7 cellular contexts compared by ENCODE assay signal in the genomic region with DNA sequence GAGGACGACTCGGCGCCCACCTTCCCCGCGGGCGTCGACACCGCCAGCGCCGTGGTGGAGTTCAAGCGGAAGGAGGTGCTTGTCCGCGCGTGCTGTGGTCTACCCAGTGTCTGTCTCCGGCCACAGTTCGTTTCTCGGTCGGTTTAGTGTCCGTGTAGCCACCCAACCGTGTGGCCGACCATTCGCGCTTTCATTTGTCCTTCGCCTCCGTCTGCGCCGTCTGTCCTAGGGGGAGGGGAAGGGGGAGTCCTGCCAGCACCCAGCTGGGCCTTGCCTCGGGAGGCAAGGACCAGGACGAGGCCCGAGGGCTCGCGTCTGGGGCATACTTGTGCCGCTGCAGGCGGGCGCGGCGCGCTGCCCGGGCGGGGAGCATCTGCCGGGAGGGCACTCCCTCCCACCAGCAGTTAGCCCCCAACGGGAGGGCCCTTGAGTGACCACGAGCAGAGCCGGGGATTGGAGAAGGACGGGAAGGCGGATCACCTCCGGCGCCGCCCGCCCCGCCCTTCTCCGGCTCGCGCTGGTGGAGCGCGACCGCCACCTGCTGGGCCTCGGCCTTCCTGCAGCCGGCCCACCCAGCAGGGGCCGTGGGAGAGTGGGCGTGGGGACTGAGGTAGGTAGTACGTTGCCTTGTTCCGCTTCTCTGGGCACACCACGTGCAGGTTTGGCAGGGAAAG. TPM values are rescaled to one million over a fixed set of nuclear protein-coding genes. Genes with fewer than 3 reads are reported as not detected.
A peak's percentile ranks its signal among the peaks of the same experiment; 100 is the strongest.
DNase-seq lines count a peak whose midpoint lies in the region; ATAC-seq and TF ChIP-seq lines count a peak whose summit lies in the region.

No MANE protein-coding gene starts in this region.

- H3K36me3 ChIP-seq in skeletal muscle tissue (ENCODE audit: control insufficient read depth in 3 of 3, insufficient read depth in 3 of 3, low read length in 3 of 3) = no peaks in the 10 kb centered on the region

- H3K27ac ChIP-seq in VCaP = peak overlapping the region; percentile 44; the same call in 1 of the 2 replicates
- H3K27ac ChIP-seq in skeletal muscle tissue (ENCODE audit: low read depth, low read length) = no peak overlapping the region

- TF ChIP-seq CTCF in VCaP (conservative IDR thresholded peaks at IDR 0.05) = peak; percentile 99

- ATAC-seq in GM18498 (IDR thresholded peaks at IDR 0.05; ENCODE audit: unreplicated experiment) (peak; percentile 86), HG02678 (IDR thresholded peaks at IDR 0.05; ENCODE audit: unreplicated experiment) (peak; percentile 80)

- H3K9ac ChIP-seq in skeletal muscle tissue (ENCODE audit: low read depth in 1 of 3, low read length in 3 of 3) = peak overlapping the region in 2 of 3 donors; percentile 20 to 77

- in situ Hi-C loops in T47D (cut with HindIII; ENCODE audit: low pct_unique_long_range_greater_than_20kb, low sequenced_read_pairs) = no loop called here

- H3K4me3 ChIP-seq in skeletal muscle tissue (ENCODE audit: low read length in 3 of 3) = peak overlapping the region; percentile 56 to 81 (median 73)

- peaks cover 0 to 11% (median 7%) of the 10 kb centered on the region in 3 donors for H3K27me3 ChIP-seq in skeletal muscle tissue (ENCODE audit: control insufficient read depth in 3 of 3, insufficient read depth in 3 of 3, low read length in 3 of 3)

- peaks cover 8 to 15% (median 9%) of the 10 kb centered on the region in 3 donors for H3K4me1 ChIP-seq in skeletal muscle tissue (ENCODE audit: control insufficient read depth in 3 of 3, insufficient read depth in 3 of 3, low read length in 3 of 3)

- no peaks in the 10 kb centered on the region for H3K9me3 ChIP-seq in skeletal muscle tissue (ENCODE audit: control insufficient read depth in 3 of 3, low read length in 3 of 3)

- DNase-seq in NCI-H1105 treated with DMSO at 0.1 percent for 48 hours (lab: John Stamatoyannopoulos, UW) (peak; percentile 42), T47D (ENCODE audit: low read depth in 1 of 2, low spot score in 1 of 2) (peak; percentile 77 to 89), iPS-NIHi11 (ENCODE audit: low spot score) (peak; percentile 95)

RNA-seq across cellular contexts. Expression of a gene that starts 28.4 kb away (rescaled TPM):
- 1.6 TPM for total RNA-seq in skeletal muscle tissue

RNA-seq across cellular contexts. Expression of a gene that starts 33.0 kb away (rescaled TPM):
- 24.0 TPM for total RNA-seq in skeletal muscle tissue

Comparison
In these comparisons a context has a peak if more than half of its experiments do, and no peak if none do; other contexts are left out.
1. DNase-seq: peak in every context shown above with its lines; median percentile 95 in iPS-NIHi11; 83 in T47D; 42 in NCI-H1105 treated with DMSO at 0.1 percent for 48 hours.